Comparison of ENCODE assay signal across 9 cellular contexts in genomic region chr12:111444706-111445310, GRCh38. TPM values are rescaled to one million over a fixed set of nuclear protein-coding genes. Genes with fewer than 3 reads are reported as not detected.
DNase-seq lines count a peak whose midpoint lies in the region; ATAC-seq and TF ChIP-seq lines count a peak whose summit lies in the region.
"Had no signal": no experiment of that assay in that cellular context is flagged by ENCODE, and none has a peak within 500 bp of the region (broad histone marks: within the 10 kb centered on the region; RNA-seq: fewer than 3 reads in every experiment).

No MANE protein-coding gene starts in this region.

- H3K4me2 ChIP-seq in mesendoderm (ENCODE audit: low read length), result no peak overlapping the region

- H3K18ac ChIP-seq in mesendoderm (ENCODE audit: low read length), result no peak overlapping the region

- H2AK5ac ChIP-seq in mesendoderm (ENCODE audit: low read length), result no peak overlapping the region

- peak; percentile 86 for ATAC-seq in HG03378 (IDR thresholded peaks at IDR 0.05; ENCODE audit: unreplicated experiment)

- H3K36me3 ChIP-seq in mesendoderm (ENCODE audit: control insufficient read depth, insufficient read depth, low read length), result peaks cover 2% of the 10 kb centered on the region

- peaks cover 26% of the 10 kb centered on the region for H3K79me1 ChIP-seq in mesendoderm (ENCODE audit: low read length)

- no peak overlapping the region for H3K23ac ChIP-seq in mesendoderm (ENCODE audit: low read length)

- DNase-seq in NK-92 treated with Interleukin-12 subunit alpha and Interleukin-12 subunit beta, amount 100 ng/mL, for 24 hours (lab: John Stamatoyannopoulos, UW), result peak; percentile 72
- DNase-seq in NK-92 (lab: John Stamatoyannopoulos, UW; ENCODE audit: unreplicated experiment) (no peak), mesendoderm (peak; percentile 62), SK-N-DZ (ENCODE audit: low spot score) (no peak)
- peak; percentile 87 for DNase-seq in central memory CD4-positive, alpha-beta T cell
- peak; percentile 88 for DNase-seq in stimulated activated CD8-positive, alpha-beta memory T cell treated with anti-CD3 and anti-CD28 coated beads, Interleukin-4, amount 100 ng/mL, for 48 hours

- TF ChIP-seq CTCF in VCaP (conservative IDR thresholded peaks at IDR 0.05), result no peak

- no peak overlapping the region for H2BK120ac ChIP-seq in mesendoderm (ENCODE audit: low read depth, low read length)

- no peak overlapping the region for H3K4ac ChIP-seq in mesendoderm (ENCODE audit: low read depth, low read length)

- peaks cover 10% of the 10 kb centered on the region for H3K79me2 ChIP-seq in mesendoderm (ENCODE audit: control insufficient read depth, insufficient read depth, low read length)

- H3K4me3 ChIP-seq in mesendoderm (ENCODE audit: low read length), result no peak overlapping the region

- H3K9ac ChIP-seq in mesendoderm (ENCODE audit: low read length), result no peak overlapping the region

- H4K8ac ChIP-seq in mesendoderm (ENCODE audit: low read depth, low read length), result no peak overlapping the region

- H3K56ac ChIP-seq in mesendoderm (ENCODE audit: low read length), result peak overlapping the region; percentile 22

- H3K4me1 ChIP-seq in mesendoderm (ENCODE audit: control insufficient read depth, low read depth, low read length), result peaks cover 4% of the 10 kb centered on the region

- no peak overlapping the region for H2BK5ac ChIP-seq in mesendoderm (ENCODE audit: low read length)

- H2BK15ac ChIP-seq in mesendoderm (replicated peaks; ENCODE audit: low read depth), result no peak overlapping the region

- no peak overlapping the region for H4K5ac ChIP-seq in mesendoderm (ENCODE audit: low read length)

- no CpG with 5 or more reads among the region's 10 CpGs for WGBS in mesendoderm (ENCODE audit: extremely low coverage, insufficient coverage, low lambda C conversion rate)

- H3K27ac ChIP-seq in VCaP, result peak overlapping the region; percentile 85
- peak overlapping the region; percentile 39 for H3K27ac ChIP-seq in mesendoderm (ENCODE audit: low read depth, low read length)
- H3K27ac ChIP-seq: C4-2B had no signal

- H3K27me3 ChIP-seq in mesendoderm (ENCODE audit: insufficient read depth, low read length, poor library complexity), result no peaks in the 10 kb centered on the region

RNA-seq across cellular contexts. Expression of gene SH2B3, which starts 39.1 kb away (rescaled TPM):
- polyA plus RNA-seq in mesendoderm (2013, experiment 1 of 2), result 21.1 TPM
- 21.3 TPM for polyA plus RNA-seq in mesendoderm (2013, experiment 2 of 2)
- 2.7 and 4.7 TPM in 2 replicates for polyA plus RNA-seq in SK-N-DZ (2014; cell fraction: cytosol; rRNA removed)
- polyA plus RNA-seq in SK-N-DZ (2014; cell fraction: nucleus; rRNA removed), result 1.7 and 2.3 TPM in 2 replicates

Comparison
In these comparisons a context has a peak if more than half of its experiments do, and no peak if none do; other contexts are left out.
1. DNase-seq: peak in NK-92 treated with Interleukin-12 subunit alpha and Interleukin-12 subunit beta, amount 100 ng/mL, for 24 hours (single experiment), central memory CD4-positive, alpha-beta T cell (single experiment), mesendoderm (single experiment) and stimulated activated CD8-positive, alpha-beta memory T cell treated with anti-CD3 and anti-CD28 coated beads, Interleukin-4, amount 100 ng/mL, for 48 hours (single experiment); none in NK-92 (single experiment) and SK-N-DZ (single experiment).